Comparison of ENCODE assay signal across 18 cellular contexts in genomic region chr1:77639056-77639455, GRCh38. TPM values are rescaled to one million over a fixed set of nuclear protein-coding genes. Genes with fewer than 3 reads are reported as not detected.
DNase-seq lines count a peak whose midpoint lies in the region; ATAC-seq, FAIRE-seq and TF ChIP-seq lines count a peak whose summit lies in the region.
"Had no signal": no experiment of that assay in that cellular context is flagged by ENCODE, and none has a peak within 500 bp of the region (broad histone marks: within the 10 kb centered on the region; RNA-seq: fewer than 3 reads in every experiment).

No MANE protein-coding gene starts in this region.

- peaks cover 28% of the 10 kb centered on the region for H3K4me1 Mint-ChIP-seq in CD4-positive, alpha-beta T cell (ENCODE audit: low read depth)
- H3K4me1 Mint-ChIP-seq: nephron had no signal

- H3K27ac Mint-ChIP-seq in CD4-positive, alpha-beta T cell: peak overlapping the region; percentile 25
- H3K27ac Mint-ChIP-seq: nephron had no signal

- no peak overlapping the region for H3K4me3 Mint-ChIP-seq in CD4-positive, alpha-beta T cell
- H3K4me3 Mint-ChIP-seq: nephron had no signal

- H3K4me3 ChIP-seq in cardiac fibroblast (replicated peaks in 1 of 2; ENCODE audit: low read depth in 2 of 2, low read length in 2 of 2): no peak overlapping the region
- H3K4me3 ChIP-seq: left ventricle myocardium inferior, skin epidermis had no signal

- H3K9me3 Mint-ChIP-seq in CD4-positive, alpha-beta T cell: no peaks in the 10 kb centered on the region
- H3K9me3 Mint-ChIP-seq: nephron had no signal

- peaks cover 63% of the 10 kb centered on the region for H3K36me3 Mint-ChIP-seq in CD4-positive, alpha-beta T cell (ENCODE audit: low read depth)

- H3K27me3 Mint-ChIP-seq in CD4-positive, alpha-beta T cell: no peaks in the 10 kb centered on the region

- POLR2A ChIA-PET in CD4-positive, alpha-beta T cell (lab: Charles Lee): no interaction called here

- no peak for DNase-seq in CD4-positive, alpha-beta T cell
- peak; percentile 22 for DNase-seq in HTR-8/SVneo (ENCODE audit: insufficient read length, low spot score)
- peak; percentile 50 to 64 for DNase-seq in cardiac fibroblast (ENCODE audit: low read depth in 2 of 2)
- DNase-seq in lung microvascular endothelial cell (ENCODE audit: low read depth in 2 of 2): peak; percentile 14 to 16
- DNase-seq in COLO668 (lab: John Stamatoyannopoulos, UW; ENCODE audit: unreplicated experiment): no peak
- no peak for DNase-seq in SKM-1 (lab: John Stamatoyannopoulos, UW; ENCODE audit: unreplicated experiment)
- no peak for DNase-seq in superior temporal gyrus (ENCODE audit: extremely low spot score)
- DNase-seq in DMS 273 treated with DMSO at 0.1 percent for 48 hours (lab: John Stamatoyannopoulos, UW): no peak
- DNase-seq: activated CD4-positive, alpha-beta T cell treated with anti-CD3 and anti-CD28 coated beads, Interleukin-2, amount 50 U/mL, for 1 hour; activated effector memory CD4-positive, alpha-beta T cell treated with Interleukin-2 at 50 U/mL for 16 hours; left ventricle myocardium inferior; NCI-H2171 treated with DMSO at 0.1 percent for 48 hours; T-helper 1 cell had no signal

- CTCF ChIA-PET in CD4-positive, alpha-beta T cell (lab: Charles Lee): interaction anchor here (0.6 kb wide), 1 partner anchor 54 kb away, joined by 3 read pairs; no protein-coding TSS in a partner anchor

- intact Hi-C loops in CD4-positive, alpha-beta T cell (cut with DNase I, micrococcal nuclease): no loop called here

- TF ChIP-seq CTCF in CD4-positive, alpha-beta T cell (IDR thresholded peaks at IDR 0.05): no peak
- no peak for TF ChIP-seq CTCF in cardiac fibroblast (IDR thresholded peaks at IDR 0.05; ENCODE audit: low read depth, low read length)

- H3K27me3 ChIP-seq in CD4-positive, alpha-beta T cell (ENCODE audit: control insufficient read depth, insufficient read depth, low read length): no peaks in the 10 kb centered on the region

- H3K27ac ChIP-seq in CD4-positive, alpha-beta T cell (ENCODE audit: low read depth, low read length): no peak overlapping the region
- H3K27ac ChIP-seq: HL-60, left ventricle myocardium inferior, skin epidermis had no signal

- FAIRE-seq in HTR-8/SVneo (lab: Jason Lieb, UNC): no peak
- FAIRE-seq: colon, GM12892 had no signal

- ATAC-seq in CD4-positive, alpha-beta T cell (ENCODE audit: poor library complexity): no peak

- no peaks in the 10 kb centered on the region for H3K9me3 ChIP-seq in CD4-positive, alpha-beta T cell (ENCODE audit: control insufficient read depth, low read length)
- H3K9me3 ChIP-seq: left ventricle myocardium inferior had no signal

RNA-seq across cellular contexts. Expression of gene ZZZ3, which starts 43.4 kb away (rescaled TPM):
- 10 to 100 TPM; 36.9 to 38.5 TPM for total RNA-seq in CD4-positive, alpha-beta T cell
- total RNA-seq in lung microvascular endothelial cell: 39.4 and 79.6 TPM in 2 replicates

Comparison
In these comparisons a context has a peak if more than half of its experiments do, and no peak if none do; other contexts are left out.
1. DNase-seq: peak in HTR-8/SVneo (single experiment), cardiac fibroblast (2 of 2) and lung microvascular endothelial cell (2 of 2); none in CD4-positive, alpha-beta T cell (0 of 10), COLO668 (single experiment), SKM-1 (single experiment), superior temporal gyrus (single experiment) and DMS 273 treated with DMSO at 0.1 percent for 48 hours (single experiment).